1 cellular context compared by ENCODE assay signal in genomic region chr22:18114976-18115652, GRCh38.
TF ChIP-seq lines count a peak whose summit lies in the region.

No MANE protein-coding gene starts in this region.

TF ChIP-seq in GM12878, 131 proteins besides CTCF, POLR2A, EP300 and RAD21:
- TF ChIP-seq SMAD1 (IDR thresholded peaks at IDR 0.05; ENCODE audit: low read depth, partially characterized antibody) (no peak), ZNF622 (IDR thresholded peaks at IDR 0.05) (no peak), IRF5 (IDR thresholded peaks at IDR 0.05; ENCODE audit: borderline replicate concordance) (no peak), HDGF (IDR thresholded peaks at IDR 0.05) (no peak), GATAD2B (conservative IDR thresholded peaks at IDR 0.05; ENCODE audit: low read depth) (no peak), HSF1 (IDR thresholded peaks at IDR 0.05; ENCODE audit: low read depth, low read length) (no peak), RB1 (IDR thresholded peaks at IDR 0.05; ENCODE audit: borderline replicate concordance) (no peak), PAX8 (IDR thresholded peaks at IDR 0.05) (no peak), IKZF1 (conservative IDR thresholded peaks at IDR 0.05) (no peak), NFXL1 (IDR thresholded peaks at IDR 0.05; ENCODE audit: borderline replicate concordance) (no peak), SUZ12 (IDR thresholded peaks at IDR 0.05; ENCODE audit: unreplicated experiment) (no peak), STAT1 (conservative IDR thresholded peaks at IDR 0.05) (no peak)
- TF ChIP-seq, protein P1, sequence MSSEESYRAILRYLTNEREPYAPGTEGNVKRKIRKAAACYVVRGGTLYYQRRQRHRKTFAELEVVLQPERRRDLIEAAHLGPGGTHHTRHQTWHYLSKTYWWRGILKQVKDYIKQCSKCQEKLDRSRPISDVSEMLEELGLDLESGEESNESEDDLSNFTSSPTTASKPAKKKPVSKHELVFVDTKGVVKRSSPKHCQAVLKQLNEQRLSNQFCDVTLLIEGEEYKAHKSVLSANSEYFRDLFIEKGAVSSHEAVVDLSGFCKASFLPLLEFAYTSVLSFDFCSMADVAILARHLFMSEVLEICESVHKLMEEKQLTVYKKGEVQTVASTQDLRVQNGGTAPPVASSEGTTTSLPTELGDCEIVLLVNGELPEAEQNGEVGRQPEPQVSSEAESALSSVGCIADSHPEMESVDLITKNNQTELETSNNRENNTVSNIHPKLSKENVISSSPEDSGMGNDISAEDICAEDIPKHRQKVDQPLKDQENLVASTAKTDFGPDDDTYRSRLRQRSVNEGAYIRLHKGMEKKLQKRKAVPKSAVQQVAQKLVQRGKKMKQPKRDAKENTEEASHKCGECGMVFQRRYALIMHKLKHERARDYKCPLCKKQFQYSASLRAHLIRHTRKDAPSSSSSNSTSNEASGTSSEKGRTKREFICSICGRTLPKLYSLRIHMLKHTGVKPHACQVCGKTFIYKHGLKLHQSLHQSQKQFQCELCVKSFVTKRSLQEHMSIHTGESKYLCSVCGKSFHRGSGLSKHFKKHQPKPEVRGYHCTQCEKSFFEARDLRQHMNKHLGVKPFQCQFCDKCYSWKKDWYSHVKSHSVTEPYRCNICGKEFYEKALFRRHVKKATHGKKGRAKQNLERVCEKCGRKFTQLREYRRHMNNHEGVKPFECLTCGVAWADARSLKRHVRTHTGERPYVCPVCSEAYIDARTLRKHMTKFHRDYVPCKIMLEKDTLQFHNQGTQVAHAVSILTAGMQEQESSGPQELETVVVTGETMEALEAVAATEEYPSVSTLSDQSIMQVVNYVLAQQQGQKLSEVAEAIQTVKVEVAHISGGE (CRISPR knock-in tag; IDR thresholded peaks at IDR 0.05) = no peak
TF ChIP-seq in GM12878: peak in this region for 0.
